Comparison of ENCODE assay signal across 1 cellular context in the genomic region with DNA sequence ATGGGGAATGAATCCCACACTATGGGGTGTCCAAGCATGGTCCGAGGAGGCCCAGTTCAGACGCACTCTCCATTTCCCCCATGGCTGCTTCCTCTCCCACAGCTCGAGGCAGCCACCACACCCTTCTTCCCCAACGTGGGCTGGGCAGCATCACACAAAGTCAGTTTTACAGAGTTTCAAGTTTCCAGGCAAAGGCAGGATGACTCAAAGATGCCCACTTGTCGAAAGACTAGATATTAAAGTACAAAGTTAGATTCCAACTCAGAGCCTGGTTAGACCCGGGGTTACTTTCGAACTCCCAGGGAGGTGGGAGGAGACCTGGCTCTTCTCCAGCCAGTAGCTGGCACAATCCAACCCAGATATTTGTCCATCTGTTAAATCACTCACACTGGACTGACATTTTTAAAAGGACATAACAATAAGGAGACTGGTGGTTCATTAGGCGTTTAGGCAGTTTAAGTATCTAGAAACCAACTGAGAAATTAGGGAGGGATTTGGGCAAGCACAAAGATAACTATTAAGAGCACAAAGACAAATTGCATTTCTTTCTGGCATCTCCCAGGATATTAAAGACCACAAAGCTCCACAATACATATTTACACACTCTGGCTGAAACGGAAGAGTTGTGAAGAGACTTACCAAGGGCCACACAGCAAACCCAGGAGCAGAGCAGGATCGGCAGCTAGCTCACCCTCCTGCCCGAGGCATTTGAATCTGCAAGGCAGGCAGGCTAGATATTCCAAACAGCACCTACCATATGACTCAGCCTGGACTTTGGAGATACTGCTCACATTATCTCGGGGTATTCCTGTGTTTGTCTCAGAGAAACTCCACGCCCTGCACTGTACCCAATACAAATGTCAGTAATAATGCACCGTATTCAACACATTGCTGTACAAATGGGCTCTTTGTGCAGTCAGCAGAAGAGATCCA.
TF ChIP-seq lines count a peak whose summit lies in the region.

No MANE protein-coding gene starts in this region.

TF ChIP-seq in HEK293, 187 proteins besides CTCF, POLR2A, EP300 and RAD21 (continued from another document):
- TF ChIP-seq ZNF155 (tag by site-specific recombination; IDR thresholded peaks at IDR 0.05) (no peak), ZNF521 (tag by site-specific recombination; IDR thresholded peaks at IDR 0.05) (no peak), ZNF600 (tag by site-specific recombination; IDR thresholded peaks at IDR 0.05) (peak; percentile 81), ZNF596 (tag by site-specific recombination; IDR thresholded peaks at IDR 0.05) (no peak), SETDB1 (IDR thresholded peaks at IDR 0.05; ENCODE audit: insufficient read length, low read length) (no peak), ZNF174 (tag by site-specific recombination; IDR thresholded peaks at IDR 0.05) (no peak), SCRT2 (tag by site-specific recombination; IDR thresholded peaks at IDR 0.05) (peak; percentile 20), ZBTB10 (tag by site-specific recombination; IDR thresholded peaks at IDR 0.05) (no peak), ZNF341 (tag by site-specific recombination; IDR thresholded peaks at IDR 0.05; ENCODE audit: low read depth) (0 out of 2 replicates have a peak, but pooled peaks have one; percentile 13), WT1 (tag by site-specific recombination; IDR thresholded peaks at IDR 0.05) (peak; percentile 86), ZBTB8A (tag by site-specific recombination; IDR thresholded peaks at IDR 0.05) (peak; percentile 29; the same call in 1 of the 2 replicates), ZNF707 (tag by site-specific recombination; IDR thresholded peaks at IDR 0.05) (no peak), KLF8 (tag by site-specific recombination; IDR thresholded peaks at IDR 0.05) (no peak), EGR2 (tag by site-specific recombination; IDR thresholded peaks at IDR 0.05; ENCODE audit: low read depth) (peak; percentile 71)
- TF ChIP-seq, protein P1, sequence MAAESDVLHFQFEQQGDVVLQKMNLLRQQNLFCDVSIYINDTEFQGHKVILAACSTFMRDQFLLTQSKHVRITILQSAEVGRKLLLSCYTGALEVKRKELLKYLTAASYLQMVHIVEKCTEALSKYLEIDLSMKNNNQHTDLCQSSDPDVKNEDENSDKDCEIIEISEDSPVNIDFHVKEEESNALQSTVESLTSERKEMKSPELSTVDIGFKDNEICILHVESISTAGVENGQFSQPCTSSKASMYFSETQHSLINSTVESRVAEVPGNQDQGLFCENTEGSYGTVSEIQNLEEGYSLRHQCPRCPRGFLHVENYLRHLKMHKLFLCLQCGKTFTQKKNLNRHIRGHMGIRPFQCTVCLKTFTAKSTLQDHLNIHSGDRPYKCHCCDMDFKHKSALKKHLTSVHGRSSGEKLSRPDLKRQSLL (tag by site-specific recombination; IDR thresholded peaks at IDR 0.05), result no peak
- TF ChIP-seq, protein P2, sequence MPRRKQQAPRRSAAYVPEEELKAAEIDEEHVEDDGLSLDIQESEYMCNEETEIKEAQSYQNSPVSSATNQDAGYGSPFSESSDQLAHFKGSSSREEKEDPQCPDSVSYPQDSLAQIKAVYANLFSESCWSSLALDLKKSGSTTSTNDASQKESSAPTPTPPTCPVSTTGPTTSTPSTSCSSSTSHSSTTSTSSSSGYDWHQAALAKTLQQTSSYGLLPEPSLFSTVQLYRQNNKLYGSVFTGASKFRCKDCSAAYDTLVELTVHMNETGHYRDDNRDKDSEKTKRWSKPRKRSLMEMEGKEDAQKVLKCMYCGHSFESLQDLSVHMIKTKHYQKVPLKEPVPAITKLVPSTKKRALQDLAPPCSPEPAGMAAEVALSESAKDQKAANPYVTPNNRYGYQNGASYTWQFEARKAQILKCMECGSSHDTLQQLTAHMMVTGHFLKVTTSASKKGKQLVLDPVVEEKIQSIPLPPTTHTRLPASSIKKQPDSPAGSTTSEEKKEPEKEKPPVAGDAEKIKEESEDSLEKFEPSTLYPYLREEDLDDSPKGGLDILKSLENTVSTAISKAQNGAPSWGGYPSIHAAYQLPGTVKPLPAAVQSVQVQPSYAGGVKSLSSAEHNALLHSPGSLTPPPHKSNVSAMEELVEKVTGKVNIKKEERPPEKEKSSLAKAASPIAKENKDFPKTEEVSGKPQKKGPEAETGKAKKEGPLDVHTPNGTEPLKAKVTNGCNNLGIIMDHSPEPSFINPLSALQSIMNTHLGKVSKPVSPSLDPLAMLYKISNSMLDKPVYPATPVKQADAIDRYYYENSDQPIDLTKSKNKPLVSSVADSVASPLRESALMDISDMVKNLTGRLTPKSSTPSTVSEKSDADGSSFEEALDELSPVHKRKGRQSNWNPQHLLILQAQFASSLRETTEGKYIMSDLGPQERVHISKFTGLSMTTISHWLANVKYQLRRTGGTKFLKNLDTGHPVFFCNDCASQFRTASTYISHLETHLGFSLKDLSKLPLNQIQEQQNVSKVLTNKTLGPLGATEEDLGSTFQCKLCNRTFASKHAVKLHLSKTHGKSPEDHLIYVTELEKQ (tag by site-specific recombination; IDR thresholded peaks at IDR 0.05; ENCODE audit: borderline replicate concordance), result no peak
- TF ChIP-seq, protein P3, sequence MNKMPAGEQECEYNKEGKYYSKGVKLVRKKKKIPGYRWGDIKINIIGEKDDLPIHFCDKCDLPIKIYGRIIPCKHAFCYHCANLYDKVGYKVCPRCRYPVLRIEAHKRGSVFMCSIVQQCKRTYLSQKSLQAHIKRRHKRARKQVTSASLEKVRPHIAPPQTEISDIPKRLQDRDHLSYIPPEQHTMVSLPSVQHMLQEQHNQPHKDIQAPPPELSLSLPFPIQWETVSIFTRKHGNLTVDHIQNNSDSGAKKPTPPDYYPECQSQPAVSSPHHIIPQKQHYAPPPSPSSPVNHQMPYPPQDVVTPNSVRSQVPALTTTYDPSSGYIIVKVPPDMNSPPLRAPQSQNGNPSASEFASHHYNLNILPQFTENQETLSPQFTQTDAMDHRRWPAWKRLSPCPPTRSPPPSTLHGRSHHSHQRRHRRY (tag by site-specific recombination; IDR thresholded peaks at IDR 0.05), result no peak
- TF ChIP-seq, protein P4, sequence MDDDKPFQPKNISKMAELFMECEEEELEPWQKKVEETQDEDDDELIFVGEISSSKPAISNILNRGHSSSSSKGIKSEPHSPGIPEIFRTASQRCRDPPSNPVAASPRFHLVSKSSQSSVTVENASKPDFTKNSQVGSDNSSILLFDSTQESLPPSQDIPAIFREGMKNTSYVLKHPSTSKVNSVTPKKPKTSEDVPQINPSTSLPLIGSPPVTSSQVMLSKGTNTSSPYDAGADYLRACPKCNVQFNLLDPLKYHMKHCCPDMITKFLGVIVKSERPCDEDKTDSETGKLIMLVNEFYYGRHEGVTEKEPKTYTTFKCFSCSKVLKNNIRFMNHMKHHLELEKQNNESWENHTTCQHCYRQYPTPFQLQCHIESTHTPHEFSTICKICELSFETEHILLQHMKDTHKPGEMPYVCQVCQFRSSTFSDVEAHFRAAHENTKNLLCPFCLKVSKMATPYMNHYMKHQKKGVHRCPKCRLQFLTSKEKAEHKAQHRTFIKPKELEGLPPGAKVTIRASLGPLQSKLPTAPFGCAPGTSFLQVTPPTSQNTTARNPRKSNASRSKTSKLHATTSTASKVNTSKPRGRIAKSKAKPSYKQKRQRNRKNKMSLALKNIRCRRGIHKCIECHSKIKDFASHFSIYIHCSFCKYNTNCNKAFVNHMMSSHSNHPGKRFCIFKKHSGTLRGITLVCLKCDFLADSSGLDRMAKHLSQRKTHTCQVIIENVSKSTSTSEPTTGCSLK (tag by site-specific recombination; IDR thresholded peaks at IDR 0.05), result no peak
- TF ChIP-seq, protein P5, sequence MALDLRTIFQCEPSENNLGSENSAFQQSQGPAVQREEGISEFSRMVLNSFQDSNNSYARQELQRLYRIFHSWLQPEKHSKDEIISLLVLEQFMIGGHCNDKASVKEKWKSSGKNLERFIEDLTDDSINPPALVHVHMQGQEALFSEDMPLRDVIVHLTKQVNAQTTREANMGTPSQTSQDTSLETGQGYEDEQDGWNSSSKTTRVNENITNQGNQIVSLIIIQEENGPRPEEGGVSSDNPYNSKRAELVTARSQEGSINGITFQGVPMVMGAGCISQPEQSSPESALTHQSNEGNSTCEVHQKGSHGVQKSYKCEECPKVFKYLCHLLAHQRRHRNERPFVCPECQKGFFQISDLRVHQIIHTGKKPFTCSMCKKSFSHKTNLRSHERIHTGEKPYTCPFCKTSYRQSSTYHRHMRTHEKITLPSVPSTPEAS (tag by site-specific recombination; IDR thresholded peaks at IDR 0.05), result 0 out of 2 replicates have a peak, but pooled peaks have one; percentile 20
